ENCODE assay signal across 1 cellular context in genomic region chr3:188434594-188434993, GRCh38.
TF ChIP-seq lines count a peak whose summit lies in the region.

No MANE protein-coding gene starts in this region.

TF ChIP-seq in neural cell, 6 proteins besides CTCF, POLR2A, EP300 and RAD21 (continued from another document):
- no peak for TF ChIP-seq REST (IDR thresholded peaks at IDR 0.05; ENCODE audit: borderline replicate concordance)
TF ChIP-seq in neural cell: peak in this region for 0.
